8 cellular contexts compared by ENCODE assay signal in genomic region chr20:63572788-63573738, GRCh38. TPM values are rescaled to one million over a fixed set of nuclear protein-coding genes. Genes with fewer than 3 reads are reported as not detected.
A peak's percentile ranks its signal among the peaks of the same experiment; 100 is the strongest.
DNase-seq lines count a peak whose midpoint lies in the region; ATAC-seq, FAIRE-seq and TF ChIP-seq lines count a peak whose summit lies in the region.

No MANE protein-coding gene starts in this region.

- intact Hi-C loops in pancreas (cut with DNase I) = no loop called here

- no peak for TF ChIP-seq CTCF in pancreas (IDR thresholded peaks at IDR 0.05)

- H3K4me3 ChIP-seq in pancreas = peak overlapping the region; percentile 73 to 98 (median 76)

- 84 to 85% methylated on average over 35 of the region's 35 CpGs for WGBS in pancreas, 2 donors

- no peaks in the 10 kb centered on the region for H3K36me3 ChIP-seq in pancreas

- DNase-seq in EH (ENCODE audit: low read depth) (peak; percentile 11), OCI-M1 (lab: John Stamatoyannopoulos, UW) (peak; percentile 33), epithelial cell of prostate (ENCODE audit: low read depth, low spot score) (no peak), pancreas (peak in 2 of 6 donors; percentile 39 to 74), DMS114 treated with DMSO at 0.1 percent for 48 hours (lab: John Stamatoyannopoulos, UW; ENCODE audit: unreplicated experiment) (no peak), NOMO-1 treated with dmso at 0.1 percent for 144 hours (lab: John Stamatoyannopoulos, UW; ENCODE audit: unreplicated experiment) (no peak), NCI-H2227 (lab: John Stamatoyannopoulos, UW; ENCODE audit: unreplicated experiment) (no peak)

- H3K9me3 ChIP-seq in pancreas = no peaks in the 10 kb centered on the region

- H3K27ac ChIP-seq in epithelial cell of prostate (peak overlapping the region; percentile 26), pancreas (peak overlapping the region in 1 of 4 donors; percentile 53)

- FAIRE-seq in pancreas (lab: Jason Lieb, UNC) = no peak

- peaks cover 0 to 8% (median 7%) of the 10 kb centered on the region in 3 donors for H3K4me1 ChIP-seq in pancreas

- H3K27me3 ChIP-seq in pancreas = no peaks in the 10 kb centered on the region

- ATAC-seq in pancreas (peak in 3 of 4 donors; percentile 3 to 7 (median 5)), HG03039 (IDR thresholded peaks at IDR 0.05; ENCODE audit: unreplicated experiment) (no peak)

RNA-seq across cellular contexts. Expression of gene HELZ2, which starts 1.0 kb away (rescaled TPM):
- 10 to 100 TPM; 10.1 to 23.4 (median 13.0) TPM for total RNA-seq in pancreas
- polyA plus RNA-seq in pancreas = 10 to 100 TPM in 1 of 2 donors, 1 to 10 TPM in 1; 6.5 to 14.8 TPM

RNA-seq across cellular contexts. Expression of gene FNDC11, which starts 19.1 kb away (rescaled TPM):
- under 1 TPM in 4 of 6 donors, not detected in 2; 0.06 to 0.25 (median 0.09) TPM for total RNA-seq in pancreas
- under 1 TPM; 0.27 to 0.35 TPM for polyA plus RNA-seq in pancreas

RNA-seq across cellular contexts. Expression of gene SRMS, which starts 25.5 kb away (rescaled TPM):
- total RNA-seq in pancreas = not detected
- not detected for polyA plus RNA-seq in pancreas

RNA-seq across cellular contexts. Expression of gene PTK6, which starts 35.9 kb away (rescaled TPM):
- total RNA-seq in pancreas = 1 to 10 TPM in 3 of 6 donors, under 1 TPM in 3; 0.61 to 4.5 (median 1.2) TPM
- 1 to 10 TPM in 1 of 2 donors, under 1 TPM in 1; 0.91 to 2.6 TPM for polyA plus RNA-seq in pancreas

RNA-seq across cellular contexts. Expression of gene PPDPF, which starts 52.5 kb away (rescaled TPM):
- 100 to 1,000 TPM in 4 of 6 donors, 10 to 100 TPM in 2; 77.7 to 194 (median 134) TPM for total RNA-seq in pancreas
- polyA plus RNA-seq in pancreas = 100 to 1,000 TPM; 205 to 224 TPM

Comparison
In these comparisons a context has a peak if more than half of its experiments do, and no peak if none do; other contexts are left out.
1. DNase-seq: peak in EH (single experiment) and OCI-M1 (single experiment); none in epithelial cell of prostate (single experiment), DMS114 treated with DMSO at 0.1 percent for 48 hours (single experiment), NOMO-1 treated with dmso at 0.1 percent for 144 hours (single experiment) and NCI-H2227 (single experiment).